Comparison of ENCODE assay signal across 23 cellular contexts in genomic region chr20:38000293-38000692, GRCh38. TPM values are rescaled to one million over a fixed set of nuclear protein-coding genes. Genes with fewer than 3 reads are reported as not detected.
DNase-seq lines count a peak whose midpoint lies in the region; ATAC-seq, FAIRE-seq and TF ChIP-seq lines count a peak whose summit lies in the region.
"Had no signal": no experiment of that assay in that cellular context is flagged by ENCODE, and none has a peak within 500 bp of the region (broad histone marks: within the 10 kb centered on the region; RNA-seq: fewer than 3 reads in every experiment).

No MANE protein-coding gene starts in this region.

- H3K27ac Mint-ChIP-seq in activated naive CD4-positive, alpha-beta T cell treated with anti-CD3 and anti-CD28 coated beads, Interleukin-2, amount 10 ng/mL, durations not matched to agents 7 days and 5 days = peak overlapping the region; percentile 43

- CTCF ChIA-PET in activated naive CD4-positive, alpha-beta T cell treated with anti-CD3 and anti-CD28 coated beads, Interleukin-2, amount 10 ng/mL, durations not matched to agents 7 days and 5 days (lab: Charles Lee) = no interaction called here
- CTCF ChIA-PET in K562 (lab: Yijun Ruan, JAX; ENCODE audit: low intra/inter-chr PET ratio) = no interaction called here

- no peak for TF ChIP-seq CTCF in K562 (IDR thresholded peaks at IDR 0.05 in 2 of 3, conservative IDR thresholded peaks at IDR 0.05 in 1 of 3; ENCODE audit: insufficient read depth in 2 of 3, low read depth in 1 of 3, low read length in 3 of 3)

- no peak for DNase-seq in activated naive CD4-positive, alpha-beta T cell treated with anti-CD3 and anti-CD28 coated beads, Interleukin-2, amount 10 ng/mL, durations not matched to agents 7 days and 5 days
- DNase-seq in activated naive CD4-positive, alpha-beta T cell treated with anti-CD3 and anti-CD28 coated beads, Interleukin-2, amount 50 U/mL, for 16 hours = no peak
- peak in 3 of 4 experiments; percentile 19 to 35 (median 31) for DNase-seq in K562 (ENCODE audit: extremely low read depth in 1 of 4, low spot score in 3 of 4)
- no peak for DNase-seq in kidney glomerular epithelial cell (lab: John Stamatoyannopoulos, UW)
- no peak for DNase-seq in stimulated activated CD4-positive, alpha-beta T cell treated with anti-CD3 and anti-CD28 coated beads, Interleukin-4, amount 100 ng/mL, for 24 hours
- DNase-seq: 8988T; BE2C; CD4-positive, alpha-beta memory T cell; DMS153; GDM1; GM23248; NCI-H1092 treated with DMSO at 0.1 percent for 48 hours; NCI-H146; NCI-H2081; NCI-H446 treated with DMSO at 0.1 percent for 48 hours; NCI-H69; NK-92 treated with Interleukin-12 subunit alpha and Interleukin-12 subunit beta, amount 100 ng/mL, for 24 hours had no signal

- TF ChIP-seq POLR2A in K562 (conservative IDR thresholded peaks at IDR 0.05) = no peak

- H3K36me3 ChIP-seq in K562 (ENCODE audit: control insufficient read depth, insufficient read depth, low read length) = peaks cover 97% of the 10 kb centered on the region

- H3K4me1 ChIP-seq in K562 (replicated peaks in 1 of 2; ENCODE audit: control insufficient read depth in 2 of 2, insufficient read depth in 2 of 2, low read length in 2 of 2) = peaks cover 8 to 10% of the 10 kb centered on the region in 2 experiments; a peak in 4 of 5 replicates

- 0 out of 2 replicates have a peak, but pooled peaks cover 10% of the 10 kb centered on the region for H4K20me1 ChIP-seq in K562 (replicated peaks; ENCODE audit: control insufficient read depth, insufficient read depth, low read length)

- ATAC-seq in K562 = no peak
- no peak for ATAC-seq in HG02938 (IDR thresholded peaks at IDR 0.05; ENCODE audit: unreplicated experiment)
- ATAC-seq: Right ventricle myocardium inferior had no signal

- no peak overlapping the region for H3K4me3 Mint-ChIP-seq in activated naive CD4-positive, alpha-beta T cell treated with anti-CD3 and anti-CD28 coated beads, Interleukin-2, amount 10 ng/mL, durations not matched to agents 7 days and 5 days
- H3K4me3 Mint-ChIP-seq: CD4-positive, alpha-beta memory T cell had no signal

- no peaks in the 10 kb centered on the region for H3K9me1 ChIP-seq in K562 (ENCODE audit: control insufficient read depth, insufficient read depth, low read length)

- BruUV-seq in K562 (replicated peaks; lab: Mats Ljungman, UMichigan) = no TSS peak

- in situ Hi-C loops in K562 (cut with MboI) = no loop called here

- no peak overlapping the region for H3K4me3 ChIP-seq in K562
- H3K4me3 ChIP-seq: GM23248, HAP-1 had no signal

- intact Hi-C loops in K562 (cut with micrococcal nuclease) = no loop called here

- H3K9me3 ChIP-seq in K562 (replicated peaks; ENCODE audit: control insufficient read depth, insufficient read depth, low read depth, low read length) = no peaks in the 10 kb centered on the region
- H3K9me3 ChIP-seq: BE2C, HAP-1 had no signal

- POLR2A ChIA-PET in K562 (lab: Yijun Ruan, JAX) = no interaction called here

- H3K9ac ChIP-seq in K562 (ENCODE audit: insufficient read depth in 1 of 2, low read depth in 2 of 2, low read length in 2 of 2) = no peak overlapping the region
- H3K9ac ChIP-seq: GM23248 had no signal

- no peak overlapping the region for H3K4me2 ChIP-seq in K562 (ENCODE audit: insufficient read depth, low read length)

- peaks cover 35% of the 10 kb centered on the region for H3K36me3 Mint-ChIP-seq in activated naive CD4-positive, alpha-beta T cell treated with anti-CD3 and anti-CD28 coated beads, Interleukin-2, amount 10 ng/mL, durations not matched to agents 7 days and 5 days

- no peak for TF ChIP-seq EP300 in K562 (IDR thresholded peaks at IDR 0.05; ENCODE audit: low read length)

- no peak overlapping the region; the same call in 2 of the 3 replicates for H3K27ac ChIP-seq in K562 (ENCODE audit: extremely low read depth, low read depth, low read length)
- H3K27ac ChIP-seq in layer of hippocampus (ENCODE audit: low read depth, low read length) = peak overlapping the region; percentile 20
- H3K27ac ChIP-seq in temporal lobe (ENCODE audit: low read depth, low read length) = peak overlapping the region; percentile 47

- no peaks in the 10 kb centered on the region for H3K27me3 Mint-ChIP-seq in activated naive CD4-positive, alpha-beta T cell treated with anti-CD3 and anti-CD28 coated beads, Interleukin-2, amount 10 ng/mL, durations not matched to agents 7 days and 5 days
- H3K27me3 Mint-ChIP-seq: CD4-positive, alpha-beta memory T cell had no signal

- no peak for TF ChIP-seq RAD21 in K562 (CRISPR knock-in tag; conservative IDR thresholded peaks at IDR 0.05 in 1 of 2, IDR thresholded peaks at IDR 0.05 in 1 of 2)

- H3K27me3 ChIP-seq in K562 (ENCODE audit: control insufficient read depth in 2 of 2, insufficient read depth in 2 of 2, low read length in 2 of 2) (no peaks in the 10 kb centered on the region), layer of hippocampus (ENCODE audit: control insufficient read depth, insufficient read depth, low read length) (no peaks in the 10 kb centered on the region)
- H3K27me3 ChIP-seq: BE2C had no signal

- H3K79me2 ChIP-seq in K562 (ENCODE audit: control insufficient read depth, insufficient read depth, low read length) = no peaks in the 10 kb centered on the region; the same call in 1 of the 3 replicates

- peaks cover 11% of the 10 kb centered on the region for H3K4me1 Mint-ChIP-seq in activated naive CD4-positive, alpha-beta T cell treated with anti-CD3 and anti-CD28 coated beads, Interleukin-2, amount 10 ng/mL, durations not matched to agents 7 days and 5 days

- no peak for FAIRE-seq in K562 (lab: Jason Lieb, UNC)
- FAIRE-seq: RCC 7860 had no signal

- H3K9me3 Mint-ChIP-seq in activated naive CD4-positive, alpha-beta T cell treated with anti-CD3 and anti-CD28 coated beads, Interleukin-2, amount 10 ng/mL, durations not matched to agents 7 days and 5 days = no peaks in the 10 kb centered on the region
- H3K9me3 Mint-ChIP-seq: CD4-positive, alpha-beta memory T cell had no signal

- WGBS in K562 (ENCODE audit: insufficient coverage, low coverage, missing lambda C conversion rate) = 75% methylated on average over 13 of the region's 13 CpGs

- H2AFZ ChIP-seq in K562 (ENCODE audit: low read depth, low read length) = no peak overlapping the region
- H2AFZ ChIP-seq: GM23248 had no signal

TF ChIP-seq in K562, 482 proteins besides CTCF, POLR2A, EP300 and RAD21 (continues in another document):
- TF ChIP-seq NRF1 (conservative IDR thresholded peaks at IDR 0.05 in 1 of 2, IDR thresholded peaks at IDR 0.05 in 1 of 2) = no peak
- no peak for TF ChIP-seq RBM14 (IDR thresholded peaks at IDR 0.05; ENCODE audit: borderline replicate concordance, insufficient read depth, low read depth, low read length)
- TF ChIP-seq EGR1 (conservative IDR thresholded peaks at IDR 0.05) = peak; percentile 74
- no peak for TF ChIP-seq FOXO4 (CRISPR knock-in tag; IDR thresholded peaks at IDR 0.05)

RNA-seq across cellular contexts. Expression of gene TTI1, which starts 33.0 kb away (rescaled TPM):
- 58.0 and 101 TPM in 2 replicates for total RNA-seq in K562 (2011; cell fraction: chromatin; rRNA removed; ENCODE audit: low replicate concordance)
- 38.5 and 41.2 TPM in 2 replicates for total RNA-seq in K562 (2011; cell fraction: nucleolus; rRNA removed)
- 56.0 and 65.7 TPM in 2 replicates for total RNA-seq in K562 (2011; cell fraction: nucleoplasm; rRNA removed)
- 27.5 and 35.0 TPM in 2 replicates for total RNA-seq in K562 (2014; rRNA removed)
- total RNA-seq in K562 (2014; rRNA removed; fragmentation: Illumina TruSeq; extraction: Trizol) = 47.8 and 48.8 TPM in 2 replicates
- total RNA-seq in K562 (2015; rRNA removed; fragmentation: Illumina TruSeq; extraction: Trizol) = 38.1 and 39.4 TPM in 2 replicates
- 44.5 and 45.8 TPM in 2 replicates for total RNA-seq in K562 (2021)
- 47.2 and 55.1 TPM in 2 replicates for polyA plus RNA-seq in K562 (2011; rRNA removed)
- polyA plus RNA-seq in K562 (2011; cell fraction: cytosol; rRNA removed) = 35.5 and 44.3 TPM in 2 replicates
- 34.9 and 43.0 TPM in 2 replicates for polyA plus RNA-seq in K562 (2011; cell fraction: nucleus; rRNA removed)
- 31.4 and 37.6 TPM in 2 replicates for polyA plus RNA-seq in K562 (2012)
- 43.1 and 47.5 TPM in 2 replicates for polyA plus RNA-seq in K562 (2014; fragmentation: Illumina TruSeq; extraction: Trizol)
- 10 to 100 TPM in 1 of 2 experiments, 1 to 10 TPM in 1; 9.8 to 23.5 TPM for polyA plus RNA-seq in K562 (2014; fragmentation: Nextera tagmentation; extraction: Ambion mirVana)
- polyA plus RNA-seq in K562 (2014; rRNA removed) = 29.4 and 33.7 TPM in 2 replicates
- polyA minus RNA-seq in K562 (2011; rRNA and poly(A)+ RNA removed) = 95.8 and 118 TPM in 2 replicates
- polyA minus RNA-seq in K562 (2011; cell fraction: cytosol; rRNA and poly(A)+ RNA removed) = 32.4 and 42.9 TPM in 2 replicates
- polyA minus RNA-seq in K562 (2011; cell fraction: nucleus; rRNA and poly(A)+ RNA removed) = 49.7 and 83.2 TPM in 2 replicates
- 24.8 TPM for total RNA-seq in temporal lobe

RNA-seq across cellular contexts. Expression of gene RPRD1B, which starts 33.3 kb away (rescaled TPM):
- total RNA-seq in K562 (2011; cell fraction: chromatin; rRNA removed; ENCODE audit: low replicate concordance) = 55.4 and 146 TPM in 2 replicates
- total RNA-seq in K562 (2011; cell fraction: nucleolus; rRNA removed) = 28.3 and 40.1 TPM in 2 replicates
- 75.1 and 120 TPM in 2 replicates for total RNA-seq in K562 (2011; cell fraction: nucleoplasm; rRNA removed)
- total RNA-seq in K562 (2014; rRNA removed) (24.4 and 28.0 TPM in 2 replicates), K562 (2014; rRNA removed; fragmentation: Illumina TruSeq; extraction: Trizol) (21.8 and 24.4 TPM in 2 replicates), K562 (2015; rRNA removed; fragmentation: Illumina TruSeq; extraction: Trizol) (23.0 and 24.2 TPM in 2 replicates), K562 (2021) (34.8 and 36.9 TPM in 2 replicates), temporal lobe (25.8 TPM)
- polyA plus RNA-seq in K562 (2011; rRNA removed) (29.5 and 39.2 TPM in 2 replicates), K562 (2014; fragmentation: Illumina TruSeq; extraction: Trizol) (30.5 and 43.0 TPM in 2 replicates), K562 (2014; fragmentation: Nextera tagmentation; extraction: Ambion mirVana) (1 to 10 TPM; 5.5 to 8.2 TPM), K562 (2014; rRNA removed) (30.4 and 35.4 TPM in 2 replicates)
- polyA plus RNA-seq in K562 (2011; cell fraction: cytosol; rRNA removed) = 21.4 and 25.5 TPM in 2 replicates
- polyA plus RNA-seq in K562 (2011; cell fraction: nucleus; rRNA removed) = 27.3 and 36.1 TPM in 2 replicates
- polyA plus RNA-seq in K562 (2012) = 18.9 and 19.1 TPM in 2 replicates
- 39.0 and 39.6 TPM in 2 replicates for polyA minus RNA-seq in K562 (2011; rRNA and poly(A)+ RNA removed)
- 26.3 and 34.9 TPM in 2 replicates for polyA minus RNA-seq in K562 (2011; cell fraction: cytosol; rRNA and poly(A)+ RNA removed)
- 40.5 and 59.6 TPM in 2 replicates for polyA minus RNA-seq in K562 (2011; cell fraction: nucleus; rRNA and poly(A)+ RNA removed)

Comparison
In these comparisons a context has a peak if more than half of its experiments do, and no peak if none do; other contexts are left out.
1. DNase-seq: peak in K562 (3 of 4); none in activated naive CD4-positive, alpha-beta T cell treated with anti-CD3 and anti-CD28 coated beads, Interleukin-2, amount 10 ng/mL, durations not matched to agents 7 days and 5 days (single experiment), activated naive CD4-positive, alpha-beta T cell treated with anti-CD3 and anti-CD28 coated beads, Interleukin-2, amount 50 U/mL, for 16 hours (single experiment), kidney glomerular epithelial cell (single experiment) and stimulated activated CD4-positive, alpha-beta T cell treated with anti-CD3 and anti-CD28 coated beads, Interleukin-4, amount 100 ng/mL, for 24 hours (single experiment).